Comparison of ENCODE assay signal across 12 cellular contexts in genomic region chr6:143176090-143177021, GRCh38.
DNase-seq lines count a peak whose midpoint lies in the region; ATAC-seq and TF ChIP-seq lines count a peak whose summit lies in the region.
"Had no signal": no experiment of that assay in that cellular context is flagged by ENCODE, and none has a peak within 500 bp of the region (broad histone marks: within the 10 kb centered on the region; RNA-seq: fewer than 3 reads in every experiment).

No MANE protein-coding gene starts in this region.

- no peaks in the 10 kb centered on the region for H3K4me1 Mint-ChIP-seq in neural crest cell
- H3K4me1 Mint-ChIP-seq in stimulated activated effector memory CD8-positive, alpha-beta T cell treated with anti-CD3 and anti-CD28 coated beads, Interleukin-12 subunit alpha, Interleukin-12 subunit beta, amount 100 ng/mL, for 72 hours, result no peaks in the 10 kb centered on the region

- no peaks in the 10 kb centered on the region for H3K27me3 ChIP-seq in MM.1S (replicated peaks; ENCODE audit: insufficient read depth, low read length)

- no peaks in the 10 kb centered on the region for H3K9me2 ChIP-seq in MM.1S (replicated peaks; ENCODE audit: insufficient read depth, low read length)

- peak; percentile 88 for DNase-seq in GM04504 (ENCODE audit: low read depth)
- DNase-seq in NB4 (ENCODE audit: low read depth), result no peak
- DNase-seq in cardiac fibroblast (ENCODE audit: low read depth in 2 of 2), result peak; percentile 84 to 89
- no peak for DNase-seq in neural crest cell (ENCODE audit: low read depth, low spot score)
- no peak for DNase-seq in MM.1S
- no peak for DNase-seq in stimulated activated effector memory CD8-positive, alpha-beta T cell treated with anti-CD3 and anti-CD28 coated beads, Interleukin-12 subunit alpha, Interleukin-12 subunit beta, amount 100 ng/mL, for 72 hours (ENCODE audit: low spot score in 2 of 2)
- DNase-seq in ureter (ENCODE audit: low spot score), result no peak
- DNase-seq in NCI-H1436 (lab: John Stamatoyannopoulos, UW), result no peak
- DNase-seq: kidney glomerular epithelial cell, NCI-H1417 treated with DMSO at 0.1 percent for 48 hours, SIG-M5 had no signal

- no peak for ATAC-seq in stimulated activated effector memory CD8-positive, alpha-beta T cell treated with anti-CD3 and anti-CD28 coated beads, Interleukin-12 subunit alpha, Interleukin-12 subunit beta, amount 100 ng/mL, for 72 hours

- H3K4me1 ChIP-seq in MM.1S (ENCODE audit: low read length), result no peaks in the 10 kb centered on the region
- H3K4me1 ChIP-seq: prostate gland had no signal

- no peaks in the 10 kb centered on the region for H3K79me2 ChIP-seq in MM.1S (ENCODE audit: low read length)

- no peaks in the 10 kb centered on the region for H3K27me3 Mint-ChIP-seq in neural crest cell (ENCODE audit: low read depth)

- H3K27ac Mint-ChIP-seq in neural crest cell (ENCODE audit: unreplicated experiment), result peak overlapping the region; percentile 6
- H3K27ac Mint-ChIP-seq in stimulated activated effector memory CD8-positive, alpha-beta T cell treated with anti-CD3 and anti-CD28 coated beads, Interleukin-12 subunit alpha, Interleukin-12 subunit beta, amount 100 ng/mL, for 72 hours, result no peak overlapping the region

- H3K9me3 ChIP-seq in MM.1S (replicated peaks; ENCODE audit: insufficient read depth, low read length), result no peaks in the 10 kb centered on the region
- H3K9me3 ChIP-seq: prostate gland had no signal

- no peaks in the 10 kb centered on the region for H3F3A ChIP-seq in MM.1S (ENCODE audit: insufficient read depth, low read length)

- no peaks in the 10 kb centered on the region for H4K20me1 ChIP-seq in MM.1S (ENCODE audit: insufficient read depth, low read length)

- H3K36me3 ChIP-seq in MM.1S (replicated peaks; ENCODE audit: insufficient read depth, low read length), result no peaks in the 10 kb centered on the region
- H3K36me3 ChIP-seq: prostate gland had no signal

- TF ChIP-seq CTCF in NB4 (IDR thresholded peaks at IDR 0.05; ENCODE audit: low read depth, low read length) (peak; percentile 14), cardiac fibroblast (IDR thresholded peaks at IDR 0.05; ENCODE audit: low read depth, low read length) (no peak), neural crest cell (conservative IDR thresholded peaks at IDR 0.05) (no peak), MM.1S (IDR thresholded peaks at IDR 0.05; ENCODE audit: low read length) (no peak)

- H3K4me3 Mint-ChIP-seq in neural crest cell, result no peak overlapping the region
- no peak overlapping the region for H3K4me3 Mint-ChIP-seq in stimulated activated effector memory CD8-positive, alpha-beta T cell treated with anti-CD3 and anti-CD28 coated beads, Interleukin-12 subunit alpha, Interleukin-12 subunit beta, amount 100 ng/mL, for 72 hours

- no peak overlapping the region for H3K4me2 ChIP-seq in MM.1S (ENCODE audit: low read depth, low read length)

- H3K4me3 ChIP-seq in NB4 (ENCODE audit: low read depth, low read length) (no peak overlapping the region), cardiac fibroblast (replicated peaks in 1 of 2; ENCODE audit: low read depth in 2 of 2, low read length in 2 of 2) (no peak overlapping the region), MM.1S (ENCODE audit: low read length) (no peak overlapping the region)
- H3K4me3 ChIP-seq: prostate gland had no signal

- no peak for TF ChIP-seq POLR2A in NB4 (IDR thresholded peaks at IDR 0.05; ENCODE audit: extremely low read depth, insufficient read length)

- no peak overlapping the region for H2AFZ ChIP-seq in MM.1S (ENCODE audit: low read length)

- peaks cover 31% of the 10 kb centered on the region for H3K9me3 Mint-ChIP-seq in neural crest cell
- H3K9me3 Mint-ChIP-seq in stimulated activated effector memory CD8-positive, alpha-beta T cell treated with anti-CD3 and anti-CD28 coated beads, Interleukin-12 subunit alpha, Interleukin-12 subunit beta, amount 100 ng/mL, for 72 hours, result peaks cover 8% of the 10 kb centered on the region

- no peak overlapping the region for H3K27ac ChIP-seq in MM.1S (ENCODE audit: low read length)
- H3K27ac ChIP-seq: prostate gland had no signal

- no peak overlapping the region for H3K9ac ChIP-seq in MM.1S (ENCODE audit: low read length)

- peaks cover 43% of the 10 kb centered on the region for H3K36me3 Mint-ChIP-seq in neural crest cell (ENCODE audit: low read depth)
- H3K36me3 Mint-ChIP-seq in stimulated activated effector memory CD8-positive, alpha-beta T cell treated with anti-CD3 and anti-CD28 coated beads, Interleukin-12 subunit alpha, Interleukin-12 subunit beta, amount 100 ng/mL, for 72 hours, result no peaks in the 10 kb centered on the region

Comparison
In these comparisons a context has a peak if more than half of its experiments do, and no peak if none do; other contexts are left out.
1. DNase-seq: peak in GM04504 (single experiment) and cardiac fibroblast (2 of 2); none in NB4 (single experiment), neural crest cell (single experiment), MM.1S (single experiment), stimulated activated effector memory CD8-positive, alpha-beta T cell treated with anti-CD3 and anti-CD28 coated beads, Interleukin-12 subunit alpha, Interleukin-12 subunit beta, amount 100 ng/mL, for 72 hours (0 of 2), ureter (single experiment) and NCI-H1436 (single experiment).